2 cellular contexts compared by ENCODE assay signal in the genomic region with DNA sequence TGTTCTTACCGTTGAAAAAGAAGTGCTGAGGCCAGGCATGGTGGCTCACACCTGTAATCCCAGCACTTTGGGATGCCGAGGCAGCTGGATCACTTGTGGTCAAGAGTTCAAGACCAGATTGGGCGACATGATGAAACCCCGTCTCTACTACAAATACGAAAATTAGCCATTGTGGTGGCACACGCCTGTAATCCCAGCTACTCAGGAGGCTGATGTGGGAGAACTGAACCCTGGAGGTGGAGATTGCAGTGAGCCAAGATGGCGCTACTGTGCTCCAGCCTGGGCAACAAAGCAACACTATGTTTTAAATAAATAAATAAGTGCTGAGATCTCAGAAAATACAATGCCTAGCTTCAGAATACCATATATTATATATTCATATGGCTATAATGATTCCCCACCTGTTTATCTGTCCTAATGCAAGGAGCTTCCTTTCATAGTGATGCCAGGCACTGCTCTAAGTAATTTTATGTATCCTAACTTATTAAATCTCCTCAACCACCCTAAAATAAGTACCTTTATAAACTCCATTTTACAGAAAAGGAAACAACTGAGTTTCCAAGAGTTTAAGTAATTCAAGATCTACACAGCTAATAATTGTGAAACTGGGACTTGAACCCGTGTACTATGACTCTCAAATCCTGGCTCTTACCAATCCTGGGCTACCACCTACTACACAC.
TF ChIP-seq lines count a peak whose summit lies in the region.

No MANE protein-coding gene starts in this region.

TF ChIP-seq in IMR-90, 13 proteins besides CTCF, POLR2A, EP300 and RAD21:
- TF ChIP-seq, protein P1, sequence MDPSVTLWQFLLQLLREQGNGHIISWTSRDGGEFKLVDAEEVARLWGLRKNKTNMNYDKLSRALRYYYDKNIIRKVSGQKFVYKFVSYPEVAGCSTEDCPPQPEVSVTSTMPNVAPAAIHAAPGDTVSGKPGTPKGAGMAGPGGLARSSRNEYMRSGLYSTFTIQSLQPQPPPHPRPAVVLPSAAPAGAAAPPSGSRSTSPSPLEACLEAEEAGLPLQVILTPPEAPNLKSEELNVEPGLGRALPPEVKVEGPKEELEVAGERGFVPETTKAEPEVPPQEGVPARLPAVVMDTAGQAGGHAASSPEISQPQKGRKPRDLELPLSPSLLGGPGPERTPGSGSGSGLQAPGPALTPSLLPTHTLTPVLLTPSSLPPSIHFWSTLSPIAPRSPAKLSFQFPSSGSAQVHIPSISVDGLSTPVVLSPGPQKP (IDR thresholded peaks at IDR 0.05; ENCODE audit: borderline replicate concordance, low read depth, low read length) = no peak
- TF ChIP-seq MAFK (IDR thresholded peaks at IDR 0.05; ENCODE audit: low read depth, low read length) (no peak), MXI1 (IDR thresholded peaks at IDR 0.05; ENCODE audit: borderline replicate concordance, low read depth, low read length) (no peak), CEBPB (IDR thresholded peaks at IDR 0.05; ENCODE audit: low read depth, low read length) (no peak), MAZ (IDR thresholded peaks at IDR 0.05; ENCODE audit: borderline replicate concordance, low read depth, low read length) (no peak), CHD1 (IDR thresholded peaks at IDR 0.05; ENCODE audit: low read depth, low read length) (no peak), NFE2L2 (IDR thresholded peaks at IDR 0.05; ENCODE audit: low read depth, low read length) (no peak)

TF ChIP-seq in WTC11, 78 proteins besides CTCF, POLR2A, EP300 and RAD21:
- TF ChIP-seq, protein P2, sequence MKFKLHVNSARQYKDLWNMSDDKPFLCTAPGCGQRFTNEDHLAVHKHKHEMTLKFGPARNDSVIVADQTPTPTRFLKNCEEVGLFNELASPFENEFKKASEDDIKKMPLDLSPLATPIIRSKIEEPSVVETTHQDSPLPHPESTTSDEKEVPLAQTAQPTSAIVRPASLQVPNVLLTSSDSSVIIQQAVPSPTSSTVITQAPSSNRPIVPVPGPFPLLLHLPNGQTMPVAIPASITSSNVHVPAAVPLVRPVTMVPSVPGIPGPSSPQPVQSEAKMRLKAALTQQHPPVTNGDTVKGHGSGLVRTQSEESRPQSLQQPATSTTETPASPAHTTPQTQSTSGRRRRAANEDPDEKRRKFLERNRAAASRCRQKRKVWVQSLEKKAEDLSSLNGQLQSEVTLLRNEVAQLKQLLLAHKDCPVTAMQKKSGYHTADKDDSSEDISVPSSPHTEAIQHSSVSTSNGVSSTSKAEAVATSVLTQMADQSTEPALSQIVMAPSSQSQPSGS (CRISPR knock-in tag; IDR thresholded peaks at IDR 0.05; ENCODE audit: borderline replicate concordance, low read depth) = no peak
- TF ChIP-seq, protein P3, sequence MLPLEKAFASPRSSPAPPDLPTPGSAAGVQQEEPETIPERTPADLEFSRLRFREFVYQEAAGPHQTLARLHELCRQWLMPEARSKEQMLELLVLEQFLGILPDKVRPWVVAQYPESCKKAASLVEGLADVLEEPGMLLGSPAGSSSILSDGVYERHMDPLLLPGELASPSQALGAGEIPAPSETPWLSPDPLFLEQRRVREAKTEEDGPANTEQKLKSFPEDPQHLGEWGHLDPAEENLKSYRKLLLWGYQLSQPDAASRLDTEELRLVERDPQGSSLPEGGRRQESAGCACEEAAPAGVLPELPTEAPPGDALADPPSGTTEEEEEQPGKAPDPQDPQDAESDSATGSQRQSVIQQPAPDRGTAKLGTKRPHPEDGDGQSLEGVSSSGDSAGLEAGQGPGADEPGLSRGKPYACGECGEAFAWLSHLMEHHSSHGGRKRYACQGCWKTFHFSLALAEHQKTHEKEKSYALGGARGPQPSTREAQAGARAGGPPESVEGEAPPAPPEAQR (CRISPR knock-in tag; IDR thresholded peaks at IDR 0.05) = no peak
- TF ChIP-seq NFATC4 (CRISPR knock-in tag; IDR thresholded peaks at IDR 0.05) (no peak), RELA (CRISPR knock-in tag; IDR thresholded peaks at IDR 0.05; ENCODE audit: borderline replicate concordance) (no peak), PRRX2 (CRISPR knock-in tag; IDR thresholded peaks at IDR 0.05) (no peak), TEAD4 (CRISPR knock-in tag; IDR thresholded peaks at IDR 0.05) (no peak)
- TF ChIP-seq, protein P4, sequence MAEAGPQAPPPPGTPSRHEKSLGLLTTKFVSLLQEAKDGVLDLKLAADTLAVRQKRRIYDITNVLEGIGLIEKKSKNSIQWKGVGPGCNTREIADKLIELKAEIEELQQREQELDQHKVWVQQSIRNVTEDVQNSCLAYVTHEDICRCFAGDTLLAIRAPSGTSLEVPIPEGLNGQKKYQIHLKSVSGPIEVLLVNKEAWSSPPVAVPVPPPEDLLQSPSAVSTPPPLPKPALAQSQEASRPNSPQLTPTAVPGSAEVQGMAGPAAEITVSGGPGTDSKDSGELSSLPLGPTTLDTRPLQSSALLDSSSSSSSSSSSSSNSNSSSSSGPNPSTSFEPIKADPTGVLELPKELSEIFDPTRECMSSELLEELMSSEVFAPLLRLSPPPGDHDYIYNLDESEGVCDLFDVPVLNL (CRISPR knock-in tag; IDR thresholded peaks at IDR 0.05; ENCODE audit: borderline replicate concordance, low read depth) = no peak
